ENCODE assay signal across 18 cellular contexts in genomic region chr6:44020664-44021425, GRCh38.
"Had no signal": no experiment of that assay in that cellular context is flagged by ENCODE, and none has a peak within 500 bp of the region (broad histone marks: within the 10 kb centered on the region; RNA-seq: fewer than 3 reads in every experiment).

No MANE protein-coding gene starts in this region.

- H3K27ac Mint-ChIP-seq: activated CD4-positive, alpha-beta T cell treated with anti-CD3 and anti-CD28 coated beads, Interleukin-2, amount 10 ng/mL, durations not matched to agents 24 days and 14 days; activated CD8-positive, alpha-beta T cell treated with anti-CD3 and anti-CD28 coated beads, Interleukin-2, amount 10 ng/mL, durations not matched to agents 7 days and 5 days; nephron progenitor cell; stimulated activated memory B cell treated with anti-CD40 and anti-IgM and Interleukin-4, amounts not matched to agents 10 μg/mL and 1 μg/mL and 100 μg/mL, for 72 hours; T-helper 2 cell treated with Interferon-gamma antibody and Interleukin-4, amounts not matched to agents 5 μg/mL and 100 μg/mL, for 36 hours had no signal

- H3K36me3 ChIP-seq: colonic mucosa, ovary, right lobe of liver, thoracic aorta, upper lobe of left lung had no signal

- H3K4me1 ChIP-seq: body of pancreas, colonic mucosa, right lobe of liver, upper lobe of left lung had no signal

- H3K27me3 ChIP-seq: body of pancreas, colonic mucosa, ovary, right lobe of liver, upper lobe of left lung had no signal

- DNase-seq: activated CD4-positive, alpha-beta T cell treated with anti-CD3 and anti-CD28 coated beads, Interleukin-2, amount 10 ng/mL, durations not matched to agents 24 days and 14 days; activated CD8-positive, alpha-beta T cell treated with anti-CD3 and anti-CD28 coated beads, Interleukin-2, amount 10 ng/mL, durations not matched to agents 7 days and 5 days; activated T-cell treated with anti-CD3 and anti-CD28 coated beads, Interleukin-2, amount 50 U/mL, for 4 hours; body of pancreas; central memory CD4-positive, alpha-beta T cell; colonic mucosa; midbrain; nephron progenitor cell; stimulated activated CD4-positive, alpha-beta T cell treated with anti-CD3 and anti-CD28 coated beads, Interleukin-4, amount 100 ng/mL, for 1 hour; upper lobe of left lung had no signal

- H3K9me3 Mint-ChIP-seq: activated CD4-positive, alpha-beta T cell treated with anti-CD3 and anti-CD28 coated beads, Interleukin-2, amount 10 ng/mL, durations not matched to agents 24 days and 14 days; activated T-cell treated with anti-CD3 and anti-CD28 coated beads, Interleukin-2, amount 50 U/mL, for 4 hours; T-helper 2 cell treated with Interferon-gamma antibody and Interleukin-4, amounts not matched to agents 5 μg/mL and 100 μg/mL, for 36 hours had no signal

- ATAC-seq: activated CD8-positive, alpha-beta T cell treated with anti-CD3 and anti-CD28 coated beads, Interleukin-2, amount 10 ng/mL, durations not matched to agents 7 days and 5 days; activated T-cell treated with anti-CD3 and anti-CD28 coated beads, Interleukin-2, amount 50 U/mL, for 4 hours; body of pancreas; stimulated activated memory B cell treated with anti-CD40 and anti-IgM and Interleukin-4, amounts not matched to agents 10 μg/mL and 1 μg/mL and 100 μg/mL, for 72 hours had no signal

- H3K4me3 Mint-ChIP-seq: activated CD4-positive, alpha-beta T cell treated with anti-CD3 and anti-CD28 coated beads, Interleukin-2, amount 10 ng/mL, durations not matched to agents 24 days and 14 days; activated CD8-positive, alpha-beta T cell treated with anti-CD3 and anti-CD28 coated beads, Interleukin-2, amount 10 ng/mL, durations not matched to agents 7 days and 5 days; activated T-cell treated with anti-CD3 and anti-CD28 coated beads, Interleukin-2, amount 50 U/mL, for 4 hours; nephron progenitor cell; stimulated activated memory B cell treated with anti-CD40 and anti-IgM and Interleukin-4, amounts not matched to agents 10 μg/mL and 1 μg/mL and 100 μg/mL, for 72 hours; T-helper 2 cell treated with Interferon-gamma antibody and Interleukin-4, amounts not matched to agents 5 μg/mL and 100 μg/mL, for 36 hours had no signal

- H3K27ac ChIP-seq: body of pancreas, colonic mucosa, ovary, right lobe of liver, SK-N-MC, thoracic aorta, upper lobe of left lung had no signal

- H3K4me3 ChIP-seq: body of pancreas, colonic mucosa, lung, ovary, right lobe of liver, SK-N-MC, smooth muscle cell, thoracic aorta, upper lobe of left lung had no signal

- H3K9me3 ChIP-seq: body of pancreas, colonic mucosa, ovary, right lobe of liver, thoracic aorta, upper lobe of left lung had no signal

- H3K36me3 Mint-ChIP-seq: stimulated activated memory B cell treated with anti-CD40 and anti-IgM and Interleukin-4, amounts not matched to agents 10 μg/mL and 1 μg/mL and 100 μg/mL, for 72 hours had no signal

- H3K4me1 Mint-ChIP-seq: stimulated activated memory B cell treated with anti-CD40 and anti-IgM and Interleukin-4, amounts not matched to agents 10 μg/mL and 1 μg/mL and 100 μg/mL, for 72 hours had no signal
